8 cellular contexts compared by ENCODE assay signal in the genomic region with DNA sequence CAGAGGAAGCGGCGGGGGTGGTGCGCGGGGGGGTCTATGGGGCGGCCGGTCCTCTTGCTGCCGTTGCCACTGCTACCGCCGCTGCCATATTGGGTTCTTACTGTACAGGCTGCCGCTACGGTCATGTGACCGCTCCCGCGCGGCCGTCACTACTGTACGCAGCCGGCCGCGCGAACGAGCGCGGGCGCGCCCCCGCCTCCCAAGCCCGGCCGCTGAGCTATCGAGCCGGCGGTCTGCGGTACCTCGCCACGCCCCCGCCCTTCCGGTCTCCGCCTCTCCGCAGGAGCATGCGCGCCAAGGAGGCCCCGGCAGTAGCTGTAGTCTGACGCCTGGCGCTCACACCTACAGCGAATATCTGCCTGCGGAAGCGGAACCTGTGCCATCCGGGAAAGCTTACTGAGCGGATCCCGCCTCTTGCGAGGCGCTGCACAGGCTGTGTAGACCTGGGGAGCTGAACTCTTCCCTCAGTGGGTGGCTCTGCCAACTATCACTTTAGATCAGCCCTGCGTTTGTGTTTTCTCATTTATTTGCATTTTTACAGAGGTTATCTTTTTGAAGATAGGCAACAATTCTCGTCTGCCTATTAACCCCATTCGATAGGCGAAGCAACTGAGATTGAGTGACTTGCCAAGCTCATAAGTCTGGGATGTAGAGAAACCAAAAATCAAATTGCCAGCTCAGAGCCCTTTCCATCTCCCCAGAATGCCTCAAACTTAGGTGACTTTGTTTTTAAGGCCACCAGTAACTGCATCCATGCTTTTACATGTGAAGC. TPM values are rescaled to one million over a fixed set of nuclear protein-coding genes. Genes with fewer than 3 reads are reported as not detected.
DNase-seq lines count a peak whose midpoint lies in the region; ATAC-seq and TF ChIP-seq lines count a peak whose summit lies in the region.

A gene (minus strand): TSS at position 127 of the 772 bp plus-strand sequence. CDS start 265 bp downstream, outside the sequence.

- H3K27ac ChIP-seq in dorsolateral prefrontal cortex = peak within 1 kb of the TSS; percentile 73 to 98 (median 93)
- peak within 1 kb of the TSS; percentile 77 to 92 (median 86) for H3K27ac ChIP-seq in right lobe of liver

- peak in 45 of 56 donors; percentile 15 to 63 (median 40) for TF ChIP-seq CTCF in dorsolateral prefrontal cortex (IDR thresholded peaks at IDR 0.05 in 54 of 56, conservative IDR thresholded peaks at IDR 0.05 in 2 of 56; ENCODE audit: low read depth in 1 of 56, partially characterized antibody in 56 of 56)
- peak in 2 of 4 donors; percentile 8 to 16 for TF ChIP-seq CTCF in right lobe of liver (IDR thresholded peaks at IDR 0.05)

- peak; percentile 99 for DNase-seq in CD1c-positive myeloid dendritic cell (ENCODE audit: extremely low spot score)
- peak; percentile 93 for DNase-seq in NCI-H82 treated with DMSO at 0.1 percent for 48 hours (lab: John Stamatoyannopoulos, UW; ENCODE audit: unreplicated experiment)
- peak; percentile 99 for DNase-seq in activated CD4-positive, alpha-beta memory T cell treated with anti-CD3 and anti-CD28 coated beads for 36 hours
- DNase-seq in dorsolateral prefrontal cortex = peak; percentile 92 to 98 (median 97)
- DNase-seq in right lobe of liver = peak; percentile 98 to 99 (median 99)
- peak; percentile 97 to 98 for DNase-seq in stimulated activated CD4-positive, alpha-beta T cell treated with anti-CD3 and anti-CD28 coated beads, Interleukin-4, amount 100 ng/mL, for 4 hours

- TF ChIP-seq POLR2A in right lobe of liver (IDR thresholded peaks at IDR 0.05) = peak; percentile 90

- WGBS in right lobe of liver (ENCODE audit: insufficient coverage, low coverage, low lambda C conversion rate, missing lambda C conversion rate) = 7% methylated on average over 4 of the region's 56 CpGs

- ATAC-seq in GM19438 (IDR thresholded peaks at IDR 0.05; ENCODE audit: low read depth, unreplicated experiment) (peak; percentile 91), HG03575 (IDR thresholded peaks at IDR 0.05; ENCODE audit: extremely low read depth, insufficient number of reproducible peaks, low FRiP score, unreplicated experiment) (peak; percentile 49), right lobe of liver (peak; percentile 92 to 99 (median 96))

- H3K36me3 ChIP-seq in right lobe of liver = no peaks in the 10 kb centered on the region

- peak within 1 kb of the TSS; percentile 93 for H3K4me3 Mint-ChIP-seq in activated CD4-positive, alpha-beta memory T cell treated with anti-CD3 and anti-CD28 coated beads for 36 hours

- peaks cover 0 to 19% (median 5%) of the 10 kb centered on the region in 4 donors for H3K4me1 ChIP-seq in right lobe of liver

- peak within 1 kb of the TSS; percentile 65 to 99 (median 92) for H3K4me3 ChIP-seq in dorsolateral prefrontal cortex
- peak within 1 kb of the TSS; percentile 83 to 90 (median 89) for H3K4me3 ChIP-seq in right lobe of liver

- no peaks in the 10 kb centered on the region for H3K9me3 Mint-ChIP-seq in activated CD4-positive, alpha-beta memory T cell treated with anti-CD3 and anti-CD28 coated beads for 36 hours

- H3K9me3 ChIP-seq in right lobe of liver = no peaks in the 10 kb centered on the region

- no peaks in the 10 kb centered on the region for H3K27me3 Mint-ChIP-seq in activated CD4-positive, alpha-beta memory T cell treated with anti-CD3 and anti-CD28 coated beads for 36 hours

- CTCF ChIA-PET in activated CD4-positive, alpha-beta memory T cell treated with anti-CD3 and anti-CD28 coated beads for 36 hours (lab: Charles Lee) = interaction anchor here (0.8 to 1.8 kb wide), 10 partner anchors 24 to 306 kb away, joined by 3 to 25 read pairs (median 4); a partner anchor contains a TSS

- POLR2A ChIA-PET in activated CD4-positive, alpha-beta memory T cell treated with anti-CD3 and anti-CD28 coated beads for 36 hours (lab: Charles Lee) = interaction anchor here (0.6 to 2.2 kb wide), 11 partner anchors 10 to 517 kb away, joined by 3 to 35 read pairs (median 4); a partner anchor contains a TSS

- intact Hi-C loops in activated CD4-positive, alpha-beta memory T cell treated with anti-CD3 and anti-CD28 coated beads for 36 hours (cut with micrococcal nuclease) = loop anchor here (1.0 to 10.0 kb wide), 9 partner anchors 26 to 514 kb away; a partner anchor contains a TSS
- intact Hi-C loops in dorsolateral prefrontal cortex (cut with DNase I) = loop anchor here (2.0 to 10.0 kb wide), 4 partner anchors 154 to 466 kb away; a partner anchor contains a TSS
- intact Hi-C loops in right lobe of liver (cut with DNase I) = no loop called here

- peaks cover 5% of the 10 kb centered on the region for H3K36me3 Mint-ChIP-seq in activated CD4-positive, alpha-beta memory T cell treated with anti-CD3 and anti-CD28 coated beads for 36 hours

- H3K27me3 ChIP-seq in dorsolateral prefrontal cortex (no peaks in the 10 kb centered on the region), right lobe of liver (no peaks in the 10 kb centered on the region)

- peaks cover 39% of the 10 kb centered on the region for H3K4me1 Mint-ChIP-seq in activated CD4-positive, alpha-beta memory T cell treated with anti-CD3 and anti-CD28 coated beads for 36 hours (ENCODE audit: low read depth)

- H3K27ac Mint-ChIP-seq in activated CD4-positive, alpha-beta memory T cell treated with anti-CD3 and anti-CD28 coated beads for 36 hours = peak within 1 kb of the TSS; percentile 94

RNA-seq across cellular contexts. Expression of the gene that starts here (rescaled TPM):
- 10 to 100 TPM; 37.8 to 38.7 TPM for total RNA-seq in activated CD4-positive, alpha-beta memory T cell treated with anti-CD3 and anti-CD28 coated beads for 36 hours
- 10 to 100 TPM; 24.4 to 56.0 (median 34.7) TPM for total RNA-seq in dorsolateral prefrontal cortex
- 10 to 100 TPM in 5 of 6 experiments, 1 to 10 TPM in 1; 9.1 to 13.4 (median 12.0) TPM for total RNA-seq in right lobe of liver

Comparison
In these comparisons a context has a peak if more than half of its experiments do, and no peak if none do; other contexts are left out.
1. Peak in every context shown above with its lines: DNase-seq, ATAC-seq, H3K4me3 ChIP-seq and H3K27ac ChIP-seq.
2. intact Hi-C loops: an anchor here in activated CD4-positive, alpha-beta memory T cell treated with anti-CD3 and anti-CD28 coated beads for 36 hours (1.0 to 10.0 kb wide) and dorsolateral prefrontal cortex (2.0 to 10.0 kb wide); none called in right lobe of liver.